16 cellular contexts compared by ENCODE assay signal in the genomic region with DNA sequence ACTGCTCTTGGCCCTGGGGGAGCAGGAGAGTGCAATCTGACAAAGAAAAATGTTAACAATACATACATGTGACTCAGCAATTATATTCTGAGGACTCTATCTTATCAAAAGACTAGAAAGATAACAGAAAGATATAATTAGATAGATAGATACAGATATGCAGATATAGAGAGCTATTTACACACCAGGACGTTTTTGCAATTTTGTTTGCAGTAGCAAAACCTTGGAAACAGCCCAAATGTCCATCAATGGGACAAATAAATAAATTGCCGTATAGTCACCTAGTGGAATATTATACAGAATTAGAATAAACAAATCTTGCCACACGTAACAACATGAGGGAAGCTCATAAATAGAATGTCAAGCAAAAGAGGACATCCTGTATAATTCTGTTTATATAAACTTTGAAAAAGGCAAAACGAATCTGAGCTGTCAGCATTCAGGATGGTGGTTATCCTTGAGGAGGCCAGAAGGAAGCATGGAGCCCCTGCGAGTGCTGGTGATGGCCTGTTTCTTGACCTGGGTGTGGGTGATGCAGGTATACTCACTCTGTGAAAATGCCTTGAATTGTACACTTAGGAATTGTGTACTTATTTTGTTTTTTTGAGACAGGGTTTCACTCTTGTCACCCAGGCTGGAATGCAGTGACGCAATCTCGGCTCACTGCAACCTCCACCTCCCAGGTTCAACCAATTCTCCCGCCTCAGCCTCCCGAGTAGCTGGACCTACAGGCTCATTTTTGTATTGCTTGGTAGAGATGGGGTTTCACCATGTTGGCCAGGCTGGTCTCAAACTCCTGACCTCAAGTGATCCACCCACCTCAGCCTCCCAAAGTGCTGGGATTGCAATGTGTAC. TPM values are rescaled to one million over a fixed set of nuclear protein-coding genes. Genes with fewer than 3 reads are reported as not detected.
DNase-seq lines count a peak whose midpoint lies in the region; ATAC-seq and TF ChIP-seq lines count a peak whose summit lies in the region.
"Had no signal": no experiment of that assay in that cellular context is flagged by ENCODE, and none has a peak within 500 bp of the region (broad histone marks: within the 10 kb centered on the region; RNA-seq: fewer than 3 reads in every experiment).

No MANE protein-coding gene starts in this region.

- no peak for DNase-seq in right cardiac atrium
- no peak for DNase-seq in left cardiac atrium
- DNase-seq in NCI-H146 (lab: John Stamatoyannopoulos, UW), result peak; percentile 4
- no peak for DNase-seq in mesothelial cell of epicardium (ENCODE audit: low spot score in 2 of 2, unreplicated experiment in 2 of 2)
- no peak for DNase-seq in NCI-H526 treated with DMSO at 0.1 percent for 48 hours (lab: John Stamatoyannopoulos, UW)
- DNase-seq in Peyer's patch, result no peak
- no peak for DNase-seq in activated CD4-positive, alpha-beta memory T cell treated with anti-CD3 and anti-CD28 coated beads, Interleukin-2, amount 10 ng/mL, durations not matched to agents 7 days and 5 days
- DNase-seq: BE2C, HCEC 1CT, NCI-H2081, NCI-H524, OCI-M1 had no signal

- H3K27me3 ChIP-seq in right cardiac atrium (ENCODE audit: control insufficient read depth, insufficient read depth), result no peaks in the 10 kb centered on the region
- no peaks in the 10 kb centered on the region for H3K27me3 ChIP-seq in Peyer's patch
- H3K27me3 ChIP-seq: BE2C had no signal

- H3K9me3 Mint-ChIP-seq in mesothelial cell of epicardium, result no peaks in the 10 kb centered on the region
- H3K9me3 Mint-ChIP-seq in activated CD4-positive, alpha-beta memory T cell treated with anti-CD3 and anti-CD28 coated beads, Interleukin-2, amount 10 ng/mL, durations not matched to agents 7 days and 5 days, result no peaks in the 10 kb centered on the region
- H3K9me3 Mint-ChIP-seq: IgD-negative memory B cell had no signal

- CTCF ChIA-PET in activated CD4-positive, alpha-beta memory T cell treated with anti-CD3 and anti-CD28 coated beads, Interleukin-2, amount 10 ng/mL, durations not matched to agents 7 days and 5 days (lab: Charles Lee), result interaction anchor here (0.7 to 1.8 kb wide), 2 partner anchors 65 to 83 kb away, joined by 3 to 8 read pairs; no protein-coding TSS in a partner anchor

- H3K27ac ChIP-seq in right cardiac atrium (ENCODE audit: low read length) (peak overlapping the region; percentile 45), Peyer's patch (no peak overlapping the region)
- H3K27ac ChIP-seq: SK-N-MC had no signal

- H3K4me3 ChIP-seq in right cardiac atrium (ENCODE audit: low read length) (no peak overlapping the region), Peyer's patch (no peak overlapping the region)
- H3K4me3 ChIP-seq: SK-N-MC had no signal

- ATAC-seq in right cardiac atrium (no peak), left cardiac atrium (no peak)

- no peak for TF ChIP-seq POLR2A in Peyer's patch (IDR thresholded peaks at IDR 0.05)

- TF ChIP-seq CTCF in mesothelial cell of epicardium (IDR thresholded peaks at IDR 0.05; ENCODE audit: unreplicated experiment) (no peak), Peyer's patch (IDR thresholded peaks at IDR 0.05) (no peak)

- H3K4me1 ChIP-seq in right cardiac atrium (ENCODE audit: control insufficient read depth, insufficient read depth, low read length) (no peaks in the 10 kb centered on the region), Peyer's patch (no peaks in the 10 kb centered on the region)
- H3K4me1 ChIP-seq: BE2C had no signal

- 65% methylated on average over 9 of the region's 9 CpGs for WGBS in right cardiac atrium

- H3K27me3 Mint-ChIP-seq in mesothelial cell of epicardium (ENCODE audit: low read depth), result no peaks in the 10 kb centered on the region
- peaks cover 36% of the 10 kb centered on the region for H3K27me3 Mint-ChIP-seq in activated CD4-positive, alpha-beta memory T cell treated with anti-CD3 and anti-CD28 coated beads, Interleukin-2, amount 10 ng/mL, durations not matched to agents 7 days and 5 days

- H3K36me3 Mint-ChIP-seq in mesothelial cell of epicardium, result no peaks in the 10 kb centered on the region
- H3K36me3 Mint-ChIP-seq in activated CD4-positive, alpha-beta memory T cell treated with anti-CD3 and anti-CD28 coated beads, Interleukin-2, amount 10 ng/mL, durations not matched to agents 7 days and 5 days (ENCODE audit: low read depth), result no peaks in the 10 kb centered on the region

- peaks cover 58% of the 10 kb centered on the region for H3K4me1 Mint-ChIP-seq in mesothelial cell of epicardium
- H3K4me1 Mint-ChIP-seq in activated CD4-positive, alpha-beta memory T cell treated with anti-CD3 and anti-CD28 coated beads, Interleukin-2, amount 10 ng/mL, durations not matched to agents 7 days and 5 days, result peaks cover 14% of the 10 kb centered on the region
- H3K4me1 Mint-ChIP-seq: IgD-negative memory B cell had no signal

- POLR2A ChIA-PET in activated CD4-positive, alpha-beta memory T cell treated with anti-CD3 and anti-CD28 coated beads, Interleukin-2, amount 10 ng/mL, durations not matched to agents 7 days and 5 days (lab: Charles Lee), result no interaction called here

- H3K36me3 ChIP-seq in Peyer's patch, result no peaks in the 10 kb centered on the region
- H3K36me3 ChIP-seq: BE2C had no signal

- H3K27ac Mint-ChIP-seq in mesothelial cell of epicardium, result peak overlapping the region; percentile 82
- H3K27ac Mint-ChIP-seq in activated CD4-positive, alpha-beta memory T cell treated with anti-CD3 and anti-CD28 coated beads, Interleukin-2, amount 10 ng/mL, durations not matched to agents 7 days and 5 days, result no peak overlapping the region
- H3K27ac Mint-ChIP-seq: IgD-negative memory B cell had no signal

- intact Hi-C loops in right cardiac atrium (cut with DNase I), result no loop called here
- intact Hi-C loops in left cardiac atrium (cut with DNase I), result no loop called here

- no peak overlapping the region for H3K4me3 Mint-ChIP-seq in mesothelial cell of epicardium
- H3K4me3 Mint-ChIP-seq in activated CD4-positive, alpha-beta memory T cell treated with anti-CD3 and anti-CD28 coated beads, Interleukin-2, amount 10 ng/mL, durations not matched to agents 7 days and 5 days, result no peak overlapping the region
- H3K4me3 Mint-ChIP-seq: IgD-negative memory B cell had no signal

- H3K9me3 ChIP-seq in right cardiac atrium (ENCODE audit: control insufficient read depth, low read length), result no peaks in the 10 kb centered on the region
- H3K9me3 ChIP-seq in Peyer's patch, result no peaks in the 10 kb centered on the region
- H3K9me3 ChIP-seq: BE2C had no signal

RNA-seq across cellular contexts. Expression of gene TRIM63, which starts 12.8 kb away (rescaled TPM):
- total RNA-seq in right cardiac atrium (100 to 1,000 TPM; 121 to 194 (median 155) TPM), left cardiac atrium (100 to 1,000 TPM; 101 to 219 TPM), mesothelial cell of epicardium (1.4 to 1.9 TPM (median 1.7 TPM) in 3 replicates), Peyer's patch (under 1 TPM in 2 of 4 donors, not detected in 2; 0.53 to 0.95 TPM)
- polyA plus RNA-seq in right cardiac atrium, result 184 TPM
- under 1 TPM; 0.25 to 0.33 TPM for total RNA-seq in activated CD4-positive, alpha-beta memory T cell treated with anti-CD3 and anti-CD28 coated beads, Interleukin-2, amount 10 ng/mL, durations not matched to agents 7 days and 5 days
- total RNA-seq: Daoy, MCF 10A had no signal
- polyA plus RNA-seq: IgD-negative memory B cell had no signal

RNA-seq across cellular contexts. Expression of gene PDIK1L, which starts 31.4 kb away (rescaled TPM):
- total RNA-seq in right cardiac atrium (1 to 10 TPM; 3.7 to 5.2 (median 4.5) TPM), left cardiac atrium (1 to 10 TPM; 3.3 to 4.7 TPM), mesothelial cell of epicardium (18.3 to 19.4 TPM (median 19.1 TPM) in 3 replicates), Peyer's patch (10 to 100 TPM in 3 of 4 donors, 1 to 10 TPM in 1; 8.3 to 13.2 (median 12.4) TPM)
- polyA plus RNA-seq in right cardiac atrium, result 1.1 TPM
- 10 to 100 TPM; 21.3 to 22.7 TPM for total RNA-seq in activated CD4-positive, alpha-beta memory T cell treated with anti-CD3 and anti-CD28 coated beads, Interleukin-2, amount 10 ng/mL, durations not matched to agents 7 days and 5 days

RNA-seq across cellular contexts. Expression of gene SLC30A2, which starts 34.3 kb away (rescaled TPM):
- total RNA-seq in right cardiac atrium (under 1 TPM; 0.24 to 0.48 (median 0.41) TPM), left cardiac atrium (1 to 10 TPM in 1 of 2 donors, under 1 TPM in 1; 0.32 to 1.0 TPM), mesothelial cell of epicardium (9.2 to 10.7 TPM (median 10.3 TPM) in 3 replicates), Peyer's patch (10 to 100 TPM in 1 of 4 donors, 1 to 10 TPM in 1, under 1 TPM in 1, not detected in 1; 0.18 to 13.2 (median 1.7) TPM)
- 0.36 TPM for polyA plus RNA-seq in right cardiac atrium
- total RNA-seq in activated CD4-positive, alpha-beta memory T cell treated with anti-CD3 and anti-CD28 coated beads, Interleukin-2, amount 10 ng/mL, durations not matched to agents 7 days and 5 days, result not detected
- total RNA-seq: Daoy, MCF 10A had no signal
- polyA plus RNA-seq: IgD-negative memory B cell had no signal

RNA-seq across cellular contexts. Expression of gene EXTL1, which starts 58.6 kb away (rescaled TPM):
- total RNA-seq in right cardiac atrium (1 to 10 TPM in 3 of 4 donors, under 1 TPM in 1; 0.78 to 4.3 (median 2.7) TPM), left cardiac atrium (1 to 10 TPM; 1.3 to 3.2 TPM), mesothelial cell of epicardium (6.9 to 8.2 TPM (median 7.1 TPM) in 3 replicates), Peyer's patch (not detected)
- 2.2 TPM for polyA plus RNA-seq in right cardiac atrium
- not detected for total RNA-seq in activated CD4-positive, alpha-beta memory T cell treated with anti-CD3 and anti-CD28 coated beads, Interleukin-2, amount 10 ng/mL, durations not matched to agents 7 days and 5 days
- total RNA-seq: MCF 10A had no signal
- polyA plus RNA-seq: IgD-negative memory B cell had no signal

Comparison
In these comparisons a context has a peak if more than half of its experiments do, and no peak if none do; other contexts are left out.
1. RNA of gene TRIM63, which starts 12.8 kb away (total RNA-seq): 101 to 219 TPM in left cardiac atrium and 121 to 194 TPM in right cardiac atrium; 1.4 to 1.9 TPM in mesothelial cell of epicardium, 0.53 to 0.95 TPM in Peyer's patch and 0.25 to 0.33 TPM in activated CD4-positive, alpha-beta memory T cell treated with anti-CD3 and anti-CD28 coated beads, Interleukin-2, amount 10 ng/mL, durations not matched to agents 7 days and 5 days; every median in the first group is over 10 times any median in the second.